Comparison of ENCODE assay signal across 23 cellular contexts in the genomic region with DNA sequence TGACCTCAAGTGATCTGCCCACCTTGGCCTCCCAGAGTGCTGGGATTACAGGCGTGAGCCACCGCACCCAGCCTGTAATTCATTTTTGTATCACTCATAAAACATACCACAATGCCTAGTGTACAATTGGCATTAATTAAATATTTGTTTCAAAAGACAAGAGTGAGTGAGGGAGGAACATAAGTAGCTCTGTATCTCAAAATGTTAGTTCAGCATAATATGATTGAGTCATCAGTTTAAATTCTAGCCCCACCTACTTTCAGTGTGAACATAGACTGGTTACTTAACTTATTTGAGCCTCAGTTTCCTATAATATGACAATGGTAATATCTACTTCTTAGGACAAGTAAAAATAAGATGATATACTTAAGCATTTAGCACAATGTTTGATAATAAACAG.
"Had no signal": no experiment of that assay in that cellular context is flagged by ENCODE, and none has a peak within 500 bp of the region (broad histone marks: within the 10 kb centered on the region; RNA-seq: fewer than 3 reads in every experiment).

No MANE protein-coding gene starts in this region.

- DNase-seq: dermis blood vessel endothelial cell; effector memory CD4-positive, alpha-beta T cell; foreskin melanocyte; hypothalamus; immature natural killer cell; left ventricle myocardium superior; lower lobe of right lung; naive thymus-derived CD8-positive, alpha-beta T cell; nephron progenitor cell; nucleus accumbens; sigmoid colon; spleen; stimulated activated CD4-positive, alpha-beta T cell treated with anti-CD3 and anti-CD28 coated beads, Interleukin-4, amount 100 ng/mL, for 4 hours; stimulated activated naive CD8-positive, alpha-beta T cell treated with anti-CD3 and anti-CD28 coated beads, Interleukin-15, Interleukin-2, amounts not matched to agents 100 U/mL and 50 U/mL, for 24 hours; substantia nigra; testis; tibial artery had no signal

- H3K36me3 ChIP-seq: prostate gland, right atrium auricular region had no signal

- ATAC-seq: left ventricle myocardium superior; lower lobe of right lung; naive thymus-derived CD8-positive, alpha-beta T cell; stimulated activated memory B cell treated with anti-CD40 and anti-IgM and Interleukin-4, amounts not matched to agents 10 μg/mL and 1 μg/mL and 100 μg/mL, for 72 hours; stimulated activated naive CD8-positive, alpha-beta T cell treated with anti-CD3 and anti-CD28 coated beads, Interleukin-15, Interleukin-2, amounts not matched to agents 100 U/mL and 50 U/mL, for 24 hours had no signal

- H3K4me3 ChIP-seq: coronary artery, lower lobe of right lung, prostate gland, right atrium auricular region, sigmoid colon, spleen, testis, tibial artery had no signal

- H3K27ac ChIP-seq: coronary artery, lower lobe of right lung, prostate gland, right atrium auricular region, sigmoid colon, spleen, testis, tibial artery had no signal

- FAIRE-seq: endothelial cell of umbilical vein, keratinocyte had no signal

- H3K4me1 ChIP-seq: lower lobe of right lung, prostate gland, right atrium auricular region, sigmoid colon, spleen, testis, tibial artery had no signal

- H3K9me3 ChIP-seq: lower lobe of right lung, prostate gland, right atrium auricular region, sigmoid colon, testis, tibial artery had no signal

- H3K27me3 ChIP-seq: right atrium auricular region, sigmoid colon, spleen, testis, tibial artery had no signal
